Comparison of ENCODE assay signal across 1 cellular context in the genomic region with DNA sequence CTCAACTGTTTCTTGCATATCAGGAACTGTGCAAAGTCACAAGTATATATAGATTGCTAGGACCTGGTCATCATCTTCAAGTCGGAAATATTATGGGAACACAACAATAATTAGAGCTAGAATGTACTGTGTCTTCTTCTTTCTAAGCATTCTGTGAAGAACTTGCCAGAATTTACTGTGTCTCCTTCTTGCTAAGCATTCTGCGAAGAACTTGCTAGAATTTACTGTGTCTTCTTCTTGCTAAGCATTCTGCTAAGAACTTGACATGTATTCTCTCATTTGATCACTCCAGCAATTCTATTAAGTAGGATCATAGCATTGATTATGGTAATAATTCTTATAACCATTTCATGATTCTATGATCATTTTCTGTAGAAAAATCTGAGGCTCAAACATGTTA.
TF ChIP-seq lines count a peak whose summit lies in the region.

No MANE protein-coding gene starts in this region.

TF ChIP-seq in HCT116, 20 proteins besides CTCF, POLR2A, EP300 and RAD21:
- TF ChIP-seq EZH2 (IDR thresholded peaks at IDR 0.05) (peak; percentile 98; the same call in 1 of the 2 replicates), REST (IDR thresholded peaks at IDR 0.05; ENCODE audit: low read depth) (no peak)
